1 cellular context compared by ENCODE assay signal in genomic region chr2:186382932-186383331, GRCh38.
A peak's percentile ranks its signal among the peaks of the same experiment; 100 is the strongest.
TF ChIP-seq lines count a peak whose summit lies in the region.

No MANE protein-coding gene starts in this region.

TF ChIP-seq in HepG2, 621 proteins besides CTCF, POLR2A, EP300 and RAD21 (continued from another document and continues in another):
- no peak for TF ChIP-seq HINFP (CRISPR knock-in tag; IDR thresholded peaks at IDR 0.05; ENCODE audit: low read depth)
- TF ChIP-seq ZNF570 (CRISPR knock-in tag; IDR thresholded peaks at IDR 0.05; ENCODE audit: borderline replicate concordance) = no peak
- no peak for TF ChIP-seq U2AF2 (IDR thresholded peaks at IDR 0.05; ENCODE audit: low read depth, low read length)
- peak; percentile 90 for TF ChIP-seq MED1 (CRISPR knock-in tag; IDR thresholded peaks at IDR 0.05)
- TF ChIP-seq HNF1B (CRISPR knock-in tag; IDR thresholded peaks at IDR 0.05) = no peak
- peak; percentile 36; the same call in 1 of the 2 replicates for TF ChIP-seq TFDP1 (CRISPR knock-in tag; IDR thresholded peaks at IDR 0.05; ENCODE audit: borderline replicate concordance)
- TF ChIP-seq ZBTB25 (CRISPR knock-in tag; IDR thresholded peaks at IDR 0.05) = peak; percentile 57; the same call in 1 of the 2 replicates
- no peak; the same call in 1 of the 2 replicates for TF ChIP-seq ZNF792 (CRISPR knock-in tag; IDR thresholded peaks at IDR 0.05)
- no peak for TF ChIP-seq THAP7 (CRISPR knock-in tag; IDR thresholded peaks at IDR 0.05)
- TF ChIP-seq ETS1 (CRISPR knock-in tag; IDR thresholded peaks at IDR 0.05) = no peak
- TF ChIP-seq TBX2 (CRISPR knock-in tag; IDR thresholded peaks at IDR 0.05; ENCODE audit: borderline replicate concordance) = peak; percentile 70; the same call in 1 of the 2 replicates
- TF ChIP-seq HES4 (CRISPR knock-in tag; IDR thresholded peaks at IDR 0.05; ENCODE audit: borderline replicate concordance) = no peak
- TF ChIP-seq MBNL3 (CRISPR knock-in tag; conservative IDR thresholded peaks at IDR 0.05) = no peak
- TF ChIP-seq MTF2 (CRISPR knock-in tag; IDR thresholded peaks at IDR 0.05; ENCODE audit: borderline replicate concordance) = no peak
- no peak for TF ChIP-seq CHCHD3 (CRISPR knock-in tag; IDR thresholded peaks at IDR 0.05)
- no peak for TF ChIP-seq ZBTB38 (CRISPR knock-in tag; IDR thresholded peaks at IDR 0.05)
- TF ChIP-seq MXD1 (CRISPR knock-in tag; IDR thresholded peaks at IDR 0.05) = no peak
- no peak for TF ChIP-seq RNF219 (CRISPR knock-in tag; IDR thresholded peaks at IDR 0.05)
- TF ChIP-seq ZFP41 (CRISPR knock-in tag; IDR thresholded peaks at IDR 0.05; ENCODE audit: borderline replicate concordance) = no peak
- no peak for TF ChIP-seq THAP8 (CRISPR knock-in tag; IDR thresholded peaks at IDR 0.05; ENCODE audit: borderline replicate concordance)
- TF ChIP-seq ZNF891 (CRISPR knock-in tag; IDR thresholded peaks at IDR 0.05) = no peak
- TF ChIP-seq ZFP90 (CRISPR knock-in tag; IDR thresholded peaks at IDR 0.05; ENCODE audit: borderline replicate concordance) = no peak
- peak; percentile 90; the same call in 1 of the 2 replicates for TF ChIP-seq SOX5 (CRISPR knock-in tag; IDR thresholded peaks at IDR 0.05; ENCODE audit: borderline replicate concordance)
- TF ChIP-seq HDAC6 (IDR thresholded peaks at IDR 0.05; ENCODE audit: low read depth, low read length) = no peak
- no peak for TF ChIP-seq FOXM1 (CRISPR knock-in tag; IDR thresholded peaks at IDR 0.05)
- TF ChIP-seq ZNF280B (CRISPR knock-in tag; IDR thresholded peaks at IDR 0.05; ENCODE audit: borderline replicate concordance) = no peak
- TF ChIP-seq TCF7L2 (IDR thresholded peaks at IDR 0.05; ENCODE audit: low read depth, low read length) = peak; percentile 70; the same call in 1 of the 2 replicates
- TF ChIP-seq ZNF142 (CRISPR knock-in tag; IDR thresholded peaks at IDR 0.05) = no peak
- TF ChIP-seq SAFB2 (CRISPR knock-in tag; IDR thresholded peaks at IDR 0.05; ENCODE audit: borderline replicate concordance, low read depth) = no peak
- no peak for TF ChIP-seq ZNF264 (CRISPR knock-in tag; IDR thresholded peaks at IDR 0.05)
- TF ChIP-seq GATAD2A (CRISPR knock-in tag; IDR thresholded peaks at IDR 0.05) = peak; percentile 99
- peak; percentile 98 for TF ChIP-seq SKI (IDR thresholded peaks at IDR 0.05; ENCODE audit: partially characterized antibody)
- TF ChIP-seq RELA (CRISPR knock-in tag; IDR thresholded peaks at IDR 0.05) = no peak
- no peak for TF ChIP-seq HOXD1 (CRISPR knock-in tag; IDR thresholded peaks at IDR 0.05)
- no peak for TF ChIP-seq KDM5B (CRISPR knock-in tag; IDR thresholded peaks at IDR 0.05; ENCODE audit: borderline replicate concordance)
- no peak for TF ChIP-seq ZNF773 (CRISPR knock-in tag; IDR thresholded peaks at IDR 0.05; ENCODE audit: borderline replicate concordance)
- no peak for TF ChIP-seq YY1 (IDR thresholded peaks at IDR 0.05; ENCODE audit: insufficient read depth, insufficient replicate concordance, low read depth, low read length)
- no peak for TF ChIP-seq ZFP62 (CRISPR knock-in tag; IDR thresholded peaks at IDR 0.05)
- TF ChIP-seq HIVEP1 (CRISPR knock-in tag; IDR thresholded peaks at IDR 0.05) = no peak
- no peak for TF ChIP-seq HNRNPLL (IDR thresholded peaks at IDR 0.05; ENCODE audit: low read depth, low read length, poor library complexity, severe bottlenecking)
- TF ChIP-seq SP2 (CRISPR knock-in tag; IDR thresholded peaks at IDR 0.05) = no peak
- TF ChIP-seq ZNF75D (CRISPR knock-in tag; IDR thresholded peaks at IDR 0.05; ENCODE audit: borderline replicate concordance) = no peak
- peak; percentile 79; the same call in 1 of the 2 replicates for TF ChIP-seq MIER2 (CRISPR knock-in tag; IDR thresholded peaks at IDR 0.05)
- no peak for TF ChIP-seq ZNF776 (CRISPR knock-in tag; IDR thresholded peaks at IDR 0.05)
- no peak for TF ChIP-seq SMAD9 (CRISPR knock-in tag; IDR thresholded peaks at IDR 0.05)
- TF ChIP-seq REXO4 (CRISPR knock-in tag; IDR thresholded peaks at IDR 0.05; ENCODE audit: borderline replicate concordance) = no peak
- no peak for TF ChIP-seq ZNF24 (IDR thresholded peaks at IDR 0.05)
- no peak for TF ChIP-seq ZNF703 (CRISPR knock-in tag; IDR thresholded peaks at IDR 0.05; ENCODE audit: borderline replicate concordance)
- 0 out of 2 replicates have a peak, but pooled peaks have one; percentile 20 for TF ChIP-seq ELF1 (CRISPR knock-in tag; IDR thresholded peaks at IDR 0.05)
